ENCODE assay signal across 1 cellular context in genomic region chr16:22054847-22055590, GRCh38.
TF ChIP-seq lines count a peak whose summit lies in the region.

No MANE protein-coding gene starts in this region.

TF ChIP-seq in IMR-90, 13 proteins besides CTCF, POLR2A, EP300 and RAD21:
- TF ChIP-seq MAFK (IDR thresholded peaks at IDR 0.05; ENCODE audit: low read depth, low read length) (peak; percentile 92), CEBPB (IDR thresholded peaks at IDR 0.05; ENCODE audit: low read depth, low read length) (no peak)
TF ChIP-seq in IMR-90: peak in this region for 1.
